ENCODE assay signal across 8 cellular contexts in genomic region chr14:33903369-33903768, GRCh38.
"Had no signal": no experiment of that assay in that cellular context is flagged by ENCODE, and none has a peak within 500 bp of the region (broad histone marks: within the 10 kb centered on the region; RNA-seq: fewer than 3 reads in every experiment).

No MANE protein-coding gene starts in this region.

- FAIRE-seq: G401.6, GM12891, GM12892, GM18507, GM19239 had no signal

- ATAC-seq: GM12878 had no signal

- H3K4me3 ChIP-seq: GM12878 had no signal

- DNase-seq: GDM1, GF-D8 had no signal
